ENCODE assay signal across 17 cellular contexts in genomic region chr10:59649606-59650346, GRCh38. TPM values are rescaled to one million over a fixed set of nuclear protein-coding genes. Genes with fewer than 3 reads are reported as not detected.
"Had no signal": no experiment of that assay in that cellular context is flagged by ENCODE, and none has a peak within 500 bp of the region (broad histone marks: within the 10 kb centered on the region; RNA-seq: fewer than 3 reads in every experiment).

No MANE protein-coding gene starts in this region.

- H3K9me3 ChIP-seq: SJSA1 had no signal

- H3K4me1 ChIP-seq: SJSA1 had no signal

- DNase-seq: KBM-7, MG63, NCI-H1092, NCI-H1417 treated with DMSO at 0.1 percent for 48 hours, NCI-H1694 treated with DMSO at 0.1 percent for 48 hours, NCI-H2107, NCI-H226, NCI-H446, NCI-H510A, NCI-H524 treated with DMSO at 0.1 percent for 48 hours, NCI-H774, SIG-M5 had no signal

- H3K36me3 ChIP-seq: MG63, SJSA1 had no signal

- H3K27ac ChIP-seq: RWPE1, SJSA1, SK-N-MC had no signal

- ATAC-seq: Panc1 had no signal

- H3K27me3 ChIP-seq: MG63, SJSA1 had no signal

- H3K4me3 ChIP-seq: MG63, SJSA1, SK-N-MC had no signal

RNA-seq across cellular contexts. Expression of gene SLC16A9, which starts 59.9 kb away (rescaled TPM):
- total RNA-seq: HT-29 had no signal
